Comparison of ENCODE assay signal across 2 cellular contexts in genomic region chr12:50261654-50262053, GRCh38.
TF ChIP-seq lines count a peak whose summit lies in the region.

No MANE protein-coding gene starts in this region.

TF ChIP-seq in HepG2, 621 proteins besides CTCF, POLR2A, EP300 and RAD21 (continues in another document):
- TF ChIP-seq ZNF770 (CRISPR knock-in tag; IDR thresholded peaks at IDR 0.05) (peak; percentile 48; the same call in 1 of the 2 replicates), RERE (CRISPR knock-in tag; IDR thresholded peaks at IDR 0.05; ENCODE audit: low read depth) (no peak), ZNF772 (CRISPR knock-in tag; IDR thresholded peaks at IDR 0.05) (no peak), ZNF512 (CRISPR knock-in tag; IDR thresholded peaks at IDR 0.05) (no peak), ZNF580 (CRISPR knock-in tag; IDR thresholded peaks at IDR 0.05; ENCODE audit: borderline replicate concordance, low read depth) (no peak), MAZ (IDR thresholded peaks at IDR 0.05; ENCODE audit: borderline replicate concordance, low read depth, low read length) (no peak), MAZ (CRISPR knock-in tag; IDR thresholded peaks at IDR 0.05; ENCODE audit: low read depth) (no peak), ZBTB25 (CRISPR knock-in tag; IDR thresholded peaks at IDR 0.05) (no peak), GABPB1 (CRISPR knock-in tag; IDR thresholded peaks at IDR 0.05) (no peak), STAG1 (CRISPR knock-in tag; IDR thresholded peaks at IDR 0.05) (peak; percentile 44), ZNF704 (CRISPR knock-in tag; IDR thresholded peaks at IDR 0.05; ENCODE audit: borderline replicate concordance) (no peak)

TF ChIP-seq in GM12878, 131 proteins besides CTCF, POLR2A, EP300 and RAD21:
- TF ChIP-seq KLF5 (IDR thresholded peaks at IDR 0.05; ENCODE audit: partially characterized antibody) (no peak), CBFB (IDR thresholded peaks at IDR 0.05; ENCODE audit: low read depth) (no peak), ZNF622 (IDR thresholded peaks at IDR 0.05) (no peak), CHD4 (IDR thresholded peaks at IDR 0.05) (no peak), WRNIP1 (IDR thresholded peaks at IDR 0.05; ENCODE audit: borderline replicate concordance, low read depth, low read length) (no peak), BRCA1 (IDR thresholded peaks at IDR 0.05; ENCODE audit: low read depth, low read length) (no peak), CUX1 (IDR thresholded peaks at IDR 0.05; ENCODE audit: insufficient replicate concordance, low read depth, low read length) (no peak), NFXL1 (IDR thresholded peaks at IDR 0.05; ENCODE audit: borderline replicate concordance) (no peak), IKZF2 (IDR thresholded peaks at IDR 0.05) (no peak), ZBTB40 (IDR thresholded peaks at IDR 0.05; ENCODE audit: borderline replicate concordance) (no peak), ATF3 (IDR thresholded peaks at IDR 0.05; ENCODE audit: borderline replicate concordance, extremely low read depth, low read depth, low read length) (no peak), ZNF274 (IDR thresholded peaks at IDR 0.05; ENCODE audit: insufficient read depth, insufficient read length) (no peak), MEF2B (IDR thresholded peaks at IDR 0.05; ENCODE audit: partially characterized antibody, poor library complexity, severe bottlenecking) (no peak), SMC3 (IDR thresholded peaks at IDR 0.05; ENCODE audit: borderline replicate concordance, low read length) (no peak), BCLAF1 (IDR thresholded peaks at IDR 0.05) (no peak), E2F4 (IDR thresholded peaks at IDR 0.05; ENCODE audit: low read depth, low read length) (no peak), SUPT20H (IDR thresholded peaks at IDR 0.05; ENCODE audit: borderline replicate concordance, control insufficient read depth, low read depth, low read length) (no peak), BACH1 (IDR thresholded peaks at IDR 0.05; ENCODE audit: borderline replicate concordance) (no peak), ZBTB11 (CRISPR knock-in tag; IDR thresholded peaks at IDR 0.05) (no peak), CBX3 (IDR thresholded peaks at IDR 0.05; ENCODE audit: borderline replicate concordance, low read depth) (no peak)
TF ChIP-seq in GM12878: peak in this region for 0.
